In genomic region chr11:111922803-111923202, GRCh38 we compare ENCODE assay signal across 12 cellular contexts. TPM values are rescaled to one million over a fixed set of nuclear protein-coding genes. Genes with fewer than 3 reads are reported as not detected.
A peak's percentile ranks its signal among the peaks of the same experiment; 100 is the strongest.
DNase-seq lines count a peak whose midpoint lies in the region; ATAC-seq, FAIRE-seq and TF ChIP-seq lines count a peak whose summit lies in the region.
"Had no signal": no experiment of that assay in that cellular context is flagged by ENCODE, and none has a peak within 500 bp of the region (broad histone marks: within the 10 kb centered on the region; RNA-seq: fewer than 3 reads in every experiment).

No MANE protein-coding gene starts in this region.

- CTCF ChIA-PET in A549 (lab: Yijun Ruan, JAX): no interaction called here

- DNase-seq in A549 (ENCODE audit: low read depth in 1 of 2, low spot score in 1 of 2) (no peak), NCI-H69 (lab: John Stamatoyannopoulos, UW) (peak; percentile 41), RCC 7860 (ENCODE audit: low spot score) (no peak), germinal center (ENCODE audit: low spot score) (no peak), T-helper 2 cell (no peak)
- DNase-seq in stimulated activated CD4-positive, alpha-beta T cell treated with anti-CD3 and anti-CD28 coated beads, Interleukin-15, amount 100 ng/mL, for 24 hours: no peak
- DNase-seq: CD8-positive, alpha-beta T cell had no signal

- ATAC-seq in A549: no peak
- ATAC-seq: CD8-positive, alpha-beta T cell had no signal

- no peak for TF ChIP-seq EP300 in A549 (IDR thresholded peaks at IDR 0.05)

- no peaks in the 10 kb centered on the region for H3K27me3 ChIP-seq in esophagus (ENCODE audit: control insufficient read depth in 1 of 2, insufficient read depth in 2 of 2, low read length in 2 of 2)

- H3K4me3 ChIP-seq in A549 (no peak overlapping the region), esophagus (ENCODE audit: low read depth in 1 of 2, low read length in 2 of 2) (no peak overlapping the region)

- TF ChIP-seq RAD21 in A549 (conservative IDR thresholded peaks at IDR 0.05 in 1 of 2, IDR thresholded peaks at IDR 0.05 in 1 of 2): no peak

- POLR2A ChIA-PET in A549 (lab: Yijun Ruan, JAX): no interaction called here

- no peaks in the 10 kb centered on the region for H3K36me3 Mint-ChIP-seq in nephron (ENCODE audit: low read depth)
- H3K36me3 Mint-ChIP-seq: activated naive CD8-positive, alpha-beta T cell; CD8-positive, alpha-beta T cell; IgD-negative memory B cell had no signal

- H3K4me1 Mint-ChIP-seq in nephron: peaks cover 64% of the 10 kb centered on the region

- H3K4me3 Mint-ChIP-seq in nephron: peak overlapping the region; percentile 15 to 64 (median 52)
- H3K4me3 Mint-ChIP-seq: activated naive CD8-positive, alpha-beta T cell; CD8-positive, alpha-beta T cell; IgD-negative memory B cell had no signal

- TF ChIP-seq CTCF in A549 (IDR thresholded peaks at IDR 0.05): no peak
- no peak for TF ChIP-seq CTCF in nephron (IDR thresholded peaks at IDR 0.05; ENCODE audit: unreplicated experiment in 3 of 3)

- H3K4me2 ChIP-seq in A549: peak overlapping the region; percentile 66

- H3K36me3 ChIP-seq in esophagus (ENCODE audit: control insufficient read depth in 2 of 2, insufficient read depth in 2 of 2, low read length in 1 of 2): no peaks in the 10 kb centered on the region

- H3K9me3 ChIP-seq in A549 (no peaks in the 10 kb centered on the region), esophagus (ENCODE audit: control insufficient read depth in 2 of 2, insufficient read depth in 1 of 2, low read depth in 1 of 2, low read length in 1 of 2) (no peaks in the 10 kb centered on the region)

- FAIRE-seq in A549 (lab: Jason Lieb, UNC): no peak
- no peak for FAIRE-seq in RCC 7860 (lab: Jason Lieb, UNC)

- H3K4me1 ChIP-seq in A549 (peaks cover 44% of the 10 kb centered on the region), esophagus (ENCODE audit: control insufficient read depth in 2 of 2, insufficient read depth in 2 of 2, low read length in 1 of 2) (peaks cover 0 to 7% of the 10 kb centered on the region in 2 donors)

- WGBS in A549 (ENCODE audit: missing lambda C conversion rate): 3% methylated on average over 2 of the region's 2 CpGs
- 5 to 13% methylated on average over 2 of the region's 2 CpGs for WGBS in esophagus, 2 donors

- H3K27ac ChIP-seq in A549: peak overlapping the region; percentile 73 to 92
- H3K27ac ChIP-seq in esophagus (ENCODE audit: low read depth in 2 of 2, low read length in 1 of 2): peak overlapping the region; percentile 75 to 76

- H3K27me3 Mint-ChIP-seq in nephron (ENCODE audit: low read depth): no peaks in the 10 kb centered on the region
- H3K27me3 Mint-ChIP-seq: IgD-negative memory B cell had no signal

- H3K27ac Mint-ChIP-seq in nephron: peak overlapping the region; percentile 96 to 99 (median 97)
- H3K27ac Mint-ChIP-seq: activated naive CD8-positive, alpha-beta T cell; CD8-positive, alpha-beta T cell had no signal

- H3K9me3 Mint-ChIP-seq in nephron: no peaks in the 10 kb centered on the region
- H3K9me3 Mint-ChIP-seq: CD8-positive, alpha-beta T cell had no signal

- TF ChIP-seq POLR2A in A549 (IDR thresholded peaks at IDR 0.05; ENCODE audit: low read length): no peak

TF ChIP-seq in A549, 52 proteins besides CTCF, POLR2A, EP300 and RAD21:
- no peak for TF ChIP-seq FOSB (CRISPR knock-in tag; IDR thresholded peaks at IDR 0.05)
- peak; percentile 88 to 93 for TF ChIP-seq CEBPB (IDR thresholded peaks at IDR 0.05)
TF ChIP-seq in A549: peak in this region for 1.

RNA-seq across cellular contexts. Expression of gene C11orf52, which starts 4.1 kb away (rescaled TPM):
- polyA plus RNA-seq in A549 (2011; rRNA removed) (0.13 and 0.19 TPM in 2 replicates), A549 (2017; fragmentation: RNase III; extraction: RNeasy Plus Mini Kit Qiagen cat#74134 plus additional on column Dnase treatment) (0.08 TPM in 1 of 3 replicates, not detected in the others), esophagus (1 to 10 TPM; 6.5 to 6.6 TPM)
- 0.05 and 0.22 TPM in 2 replicates for polyA plus RNA-seq in A549 (2012; cell fraction: cytosol; rRNA removed)
- polyA plus RNA-seq in A549 (2012; cell fraction: nucleus; rRNA removed): not detected in 2 replicates
- 0.34 TPM in 1 of 2 replicates, not detected in the other for polyA minus RNA-seq in A549 (2011; rRNA and poly(A)+ RNA removed)
- polyA plus RNA-seq: IgD-negative memory B cell, neural cell had no signal

RNA-seq across cellular contexts. Expression of gene HSPB2, which starts 10.3 kb away (rescaled TPM):
- polyA plus RNA-seq in A549 (2011; rRNA removed): 0.07 TPM in 1 of 2 replicates, not detected in the other
- 0.03 and 0.04 TPM in 2 replicates for polyA plus RNA-seq in A549 (2012; cell fraction: cytosol; rRNA removed)
- 0.30 and 0.40 TPM in 2 replicates for polyA plus RNA-seq in A549 (2012; cell fraction: nucleus; rRNA removed)
- not detected in 3 replicates for polyA plus RNA-seq in A549 (2017; fragmentation: RNase III; extraction: RNeasy Plus Mini Kit Qiagen cat#74134 plus additional on column Dnase treatment)
- polyA minus RNA-seq in A549 (2011; rRNA and poly(A)+ RNA removed): not detected in 2 replicates
- polyA plus RNA-seq in esophagus: 1 to 10 TPM; 1.8 to 2.0 TPM
- polyA plus RNA-seq: IgD-negative memory B cell, neural cell had no signal

RNA-seq across cellular contexts. Expression of gene CRYAB, which starts 11.2 kb away (rescaled TPM):
- polyA plus RNA-seq in A549 (2011; rRNA removed) (1.1 and 3.1 TPM in 2 replicates), A549 (2017; fragmentation: RNase III; extraction: RNeasy Plus Mini Kit Qiagen cat#74134 plus additional on column Dnase treatment) (4.1 to 25.3 TPM (median 4.8 TPM) in 3 replicates), esophagus (100 to 1,000 TPM in 1 of 2 donors, 10 to 100 TPM in 1; 89.6 to 173 TPM)
- polyA plus RNA-seq in A549 (2012; cell fraction: cytosol; rRNA removed): 1.5 and 2.8 TPM in 2 replicates
- 1.1 and 3.1 TPM in 2 replicates for polyA plus RNA-seq in A549 (2012; cell fraction: nucleus; rRNA removed)
- polyA minus RNA-seq in A549 (2011; rRNA and poly(A)+ RNA removed): 0.58 and 1.3 TPM in 2 replicates
- polyA plus RNA-seq: IgD-negative memory B cell, neural cell had no signal

RNA-seq across cellular contexts. Expression of gene DIXDC1, which starts 14.3 kb away (rescaled TPM):
- polyA plus RNA-seq in A549 (2011; rRNA removed) (6.9 and 7.9 TPM in 2 replicates), A549 (2017; fragmentation: RNase III; extraction: RNeasy Plus Mini Kit Qiagen cat#74134 plus additional on column Dnase treatment) (5.5 to 7.4 TPM (median 7.1 TPM) in 3 replicates), esophagus (1 to 10 TPM; 1.9 to 4.2 TPM)
- polyA plus RNA-seq in A549 (2012; cell fraction: cytosol; rRNA removed): 2.4 and 2.7 TPM in 2 replicates
- polyA plus RNA-seq in A549 (2012; cell fraction: nucleus; rRNA removed): 1.8 and 2.1 TPM in 2 replicates
- 13.3 and 19.2 TPM in 2 replicates for polyA minus RNA-seq in A549 (2011; rRNA and poly(A)+ RNA removed)

RNA-seq across cellular contexts. Expression of gene CFAP68, which starts 43.5 kb away (rescaled TPM):
- polyA plus RNA-seq in A549 (2011; rRNA removed): 59.7 and 84.6 TPM in 2 replicates
- polyA plus RNA-seq in A549 (2012; cell fraction: cytosol; rRNA removed): 33.7 and 39.5 TPM in 2 replicates
- polyA plus RNA-seq in A549 (2012; cell fraction: nucleus; rRNA removed): 8.3 and 12.9 TPM in 2 replicates
- 36.3 to 40.3 TPM (median 36.5 TPM) in 3 replicates for polyA plus RNA-seq in A549 (2017; fragmentation: RNase III; extraction: RNeasy Plus Mini Kit Qiagen cat#74134 plus additional on column Dnase treatment)
- 11.5 and 12.8 TPM in 2 replicates for polyA minus RNA-seq in A549 (2011; rRNA and poly(A)+ RNA removed)
- 10 to 100 TPM; 29.5 to 33.4 TPM for polyA plus RNA-seq in esophagus

Comparison
In these comparisons a context has a peak if more than half of its experiments do, and no peak if none do; other contexts are left out.
1. RNA of gene C11orf52, which starts 4.1 kb away (polyA plus RNA-seq): 6.5 to 6.6 TPM in esophagus; 0.05 to 0.22 TPM in A549; every median in the first group is over 4 times any median in the second.